In genomic region chr6:19879663-19880062, GRCh38 we compare ENCODE assay signal across 19 cellular contexts. TPM values are rescaled to one million over a fixed set of nuclear protein-coding genes. Genes with fewer than 3 reads are reported as not detected.
DNase-seq lines count a peak whose midpoint lies in the region; ATAC-seq and TF ChIP-seq lines count a peak whose summit lies in the region.
"Had no signal": no experiment of that assay in that cellular context is flagged by ENCODE, and none has a peak within 500 bp of the region (broad histone marks: within the 10 kb centered on the region; RNA-seq: fewer than 3 reads in every experiment).

No MANE protein-coding gene starts in this region.

- no peaks in the 10 kb centered on the region for H3K4me1 Mint-ChIP-seq in activated CD8-positive, alpha-beta memory T cell treated with anti-CD3 and anti-CD28 coated beads, Interleukin-2, amount 10 ng/mL, durations not matched to agents 7 days and 5 days
- no peaks in the 10 kb centered on the region for H3K4me1 Mint-ChIP-seq in WTC11
- H3K4me1 Mint-ChIP-seq: nephron had no signal

- POLR2A ChIA-PET in WTC11 (lab: Charles Lee) = no interaction called here

- no peaks in the 10 kb centered on the region for H3K27me3 Mint-ChIP-seq in activated CD8-positive, alpha-beta memory T cell treated with anti-CD3 and anti-CD28 coated beads, Interleukin-2, amount 10 ng/mL, durations not matched to agents 7 days and 5 days
- H3K27me3 Mint-ChIP-seq in WTC11 (ENCODE audit: low read depth) = no peaks in the 10 kb centered on the region

- no peak overlapping the region for H3K4me3 ChIP-seq in epithelial cell of esophagus (ENCODE audit: low read length)
- H3K4me3 ChIP-seq: hepatocyte, psoas muscle, smooth muscle cell had no signal

- TF ChIP-seq CTCF in epithelial cell of esophagus (IDR thresholded peaks at IDR 0.05; ENCODE audit: insufficient read depth, low read depth, low read length, missing control alignments) (no peak), WTC11 (IDR thresholded peaks at IDR 0.05) (no peak)

- H3K9me3 Mint-ChIP-seq in activated CD8-positive, alpha-beta memory T cell treated with anti-CD3 and anti-CD28 coated beads, Interleukin-2, amount 10 ng/mL, durations not matched to agents 7 days and 5 days (ENCODE audit: low read depth) = peaks cover 3% of the 10 kb centered on the region
- H3K9me3 Mint-ChIP-seq in WTC11 = no peaks in the 10 kb centered on the region
- H3K9me3 Mint-ChIP-seq: nephron had no signal

- no peak overlapping the region for H3K27ac Mint-ChIP-seq in activated CD8-positive, alpha-beta memory T cell treated with anti-CD3 and anti-CD28 coated beads, Interleukin-2, amount 10 ng/mL, durations not matched to agents 7 days and 5 days
- no peak overlapping the region for H3K27ac Mint-ChIP-seq in WTC11

- peak; percentile 17 to 69 for DNase-seq in NCI-H2081 (lab: John Stamatoyannopoulos, UW)
- no peak for DNase-seq in NCI-H2081 treated with DMSO at 0.1 percent for 48 hours (lab: John Stamatoyannopoulos, UW)
- peak; percentile 94 for DNase-seq in NCI-H345 (lab: John Stamatoyannopoulos, UW)
- DNase-seq in epithelial cell of esophagus (ENCODE audit: low read depth) = peak; percentile 11
- DNase-seq in hypothalamus (lab: John Stamatoyannopoulos, UW) = no peak
- no peak for DNase-seq in activated CD8-positive, alpha-beta memory T cell treated with anti-CD3 and anti-CD28 coated beads, Interleukin-2, amount 10 ng/mL, durations not matched to agents 7 days and 5 days
- no peak for DNase-seq in WTC11 (ENCODE audit: low spot score)
- DNase-seq: activated CD4-positive, alpha-beta T cell treated with anti-CD3 and anti-CD28 coated beads, Interleukin-2, amount 50 U/mL, for 48 hours; activated naive CD4-positive, alpha-beta T cell treated with Interleukin-2 at 50 U/mL for 16 hours; anterior cingulate cortex; kidney; psoas muscle; SIG-M5; T-helper 1 cell had no signal

- no peaks in the 10 kb centered on the region for H3K36me3 Mint-ChIP-seq in activated CD8-positive, alpha-beta memory T cell treated with anti-CD3 and anti-CD28 coated beads, Interleukin-2, amount 10 ng/mL, durations not matched to agents 7 days and 5 days
- H3K36me3 Mint-ChIP-seq in WTC11 = no peaks in the 10 kb centered on the region

- no peak overlapping the region for H3K4me3 Mint-ChIP-seq in activated CD8-positive, alpha-beta memory T cell treated with anti-CD3 and anti-CD28 coated beads, Interleukin-2, amount 10 ng/mL, durations not matched to agents 7 days and 5 days
- no peak overlapping the region for H3K4me3 Mint-ChIP-seq in WTC11
- H3K4me3 Mint-ChIP-seq: nephron had no signal

- no peak for ATAC-seq in activated CD8-positive, alpha-beta memory T cell treated with anti-CD3 and anti-CD28 coated beads, Interleukin-2, amount 10 ng/mL, durations not matched to agents 7 days and 5 days
- ATAC-seq in GM21737 (IDR thresholded peaks at IDR 0.05; ENCODE audit: unreplicated experiment) (no peak), WTC11 (no peak)
- ATAC-seq: psoas muscle had no signal

- CTCF ChIA-PET in activated CD8-positive, alpha-beta memory T cell treated with anti-CD3 and anti-CD28 coated beads, Interleukin-2, amount 10 ng/mL, durations not matched to agents 7 days and 5 days (lab: Charles Lee) = no interaction called here
- CTCF ChIA-PET in WTC11 (lab: Charles Lee) = no interaction called here

TF ChIP-seq in WTC11, 78 proteins besides CTCF, POLR2A, EP300 and RAD21:
- TF ChIP-seq ZNF281 (CRISPR knock-in tag; IDR thresholded peaks at IDR 0.05) (no peak), NR1H2 (CRISPR knock-in tag; IDR thresholded peaks at IDR 0.05) (no peak), HMGA2 (CRISPR knock-in tag; IDR thresholded peaks at IDR 0.05) (no peak)

RNA-seq across cellular contexts. Expression of gene ID4, which starts 42.5 kb away (rescaled TPM):
- total RNA-seq in activated CD8-positive, alpha-beta memory T cell treated with anti-CD3 and anti-CD28 coated beads, Interleukin-2, amount 10 ng/mL, durations not matched to agents 7 days and 5 days = not detected
- total RNA-seq in WTC11 (2021) = 4.5 to 9.3 TPM (median 8.8 TPM) in 3 replicates
- total RNA-seq: LHCN-M2 had no signal

Comparison
In these comparisons a context has a peak if more than half of its experiments do, and no peak if none do; other contexts are left out.
1. DNase-seq: peak in NCI-H2081 (2 of 2), NCI-H345 (single experiment) and epithelial cell of esophagus (single experiment); none in NCI-H2081 treated with DMSO at 0.1 percent for 48 hours (single experiment), hypothalamus (0 of 51), activated CD8-positive, alpha-beta memory T cell treated with anti-CD3 and anti-CD28 coated beads, Interleukin-2, amount 10 ng/mL, durations not matched to agents 7 days and 5 days (single experiment) and WTC11 (single experiment).